Comparison of ENCODE assay signal across 10 cellular contexts in the genomic region with DNA sequence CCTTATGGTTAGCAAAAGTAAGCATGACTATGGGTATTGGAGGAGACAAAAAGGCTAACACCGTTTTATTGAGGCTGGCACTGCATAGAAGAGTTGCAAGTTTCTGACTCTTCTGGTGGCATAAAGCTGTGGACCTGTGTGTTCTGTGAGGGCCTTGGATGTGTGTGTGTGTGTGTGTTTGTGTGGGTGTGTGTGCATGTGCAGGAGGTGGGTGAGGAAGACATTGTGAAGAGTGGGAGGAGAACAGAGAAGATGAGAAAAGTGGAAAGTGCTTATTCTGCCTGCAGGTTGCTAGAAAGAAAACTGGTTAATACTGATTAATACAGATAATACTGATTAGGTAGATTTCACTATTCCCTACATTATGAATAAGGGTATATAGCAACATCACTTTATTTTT.
"Had no signal": no experiment of that assay in that cellular context is flagged by ENCODE, and none has a peak within 500 bp of the region (broad histone marks: within the 10 kb centered on the region; RNA-seq: fewer than 3 reads in every experiment).

No MANE protein-coding gene starts in this region.

- FAIRE-seq: H54, HepG2 had no signal

- H3K4me3 ChIP-seq: GM23248 had no signal

- H3K4me3 Mint-ChIP-seq: H9, HFFc6, IgD-negative memory B cell had no signal

- DNase-seq: GM23248, GOT3, H9, HCEC 1CT, HFFc6, KG1 had no signal

- H3K27ac ChIP-seq: GM23248, HL-60 had no signal

- H3K27ac Mint-ChIP-seq: HFFc6, IgD-negative memory B cell had no signal

- H3K9me3 Mint-ChIP-seq: H9, HFFc6, IgD-negative memory B cell had no signal

- ATAC-seq: HepG2 had no signal

- H3K9ac ChIP-seq: GM23248 had no signal

- H2AFZ ChIP-seq: GM23248 had no signal

- H3K4me1 Mint-ChIP-seq: H9 had no signal

- H3K27me3 Mint-ChIP-seq: IgD-negative memory B cell had no signal
